ENCODE assay signal across 8 cellular contexts in genomic region chr10:72316748-72317435, GRCh38. TPM values are rescaled to one million over a fixed set of nuclear protein-coding genes. Genes with fewer than 3 reads are reported as not detected.
A peak's percentile ranks its signal among the peaks of the same experiment; 100 is the strongest.
DNase-seq lines count a peak whose midpoint lies in the region; ATAC-seq and TF ChIP-seq lines count a peak whose summit lies in the region.

No MANE protein-coding gene starts in this region.

- H3K79me2 ChIP-seq in hepatocyte = no peaks in the 10 kb centered on the region

- H3K9me3 ChIP-seq in hepatocyte (ENCODE audit: low read depth) (no peaks in the 10 kb centered on the region), tibial nerve (no peaks in the 10 kb centered on the region)

- WGBS in hepatocyte (ENCODE audit: low lambda C conversion rate, missing lambda C conversion rate) = 87% methylated on average over 12 of the region's 12 CpGs
- WGBS in tibial nerve, 2 donors = 65 to 70% methylated on average over 11 to 12 of the region's 12 CpGs

- no peak overlapping the region for H2AFZ ChIP-seq in hepatocyte

- no peaks in the 10 kb centered on the region for H4K20me1 ChIP-seq in hepatocyte (ENCODE audit: insufficient read depth, poor library complexity, severe bottlenecking)

- DNase-seq in activated gamma-delta T cell treated with Interleukin-2 at 50 U/mL for 16 hours = peak; percentile 66
- no peak for DNase-seq in activated gamma-delta T cell (lab: John Stamatoyannopoulos, UW)
- DNase-seq in activated CD4-positive, alpha-beta T cell treated with anti-CD3 and anti-CD28 coated beads, Interleukin-2, amount 50 U/mL, for 48 hours = peak; percentile 60 to 66
- peak; percentile 44 for DNase-seq in hepatocyte (ENCODE audit: low spot score)
- DNase-seq in tibial nerve (ENCODE audit: low spot score in 2 of 2) = no peak
- DNase-seq in NCI-H1105 (lab: John Stamatoyannopoulos, UW) = no peak

- H3K27me3 ChIP-seq in hepatocyte (no peaks in the 10 kb centered on the region), tibial nerve (no peaks in the 10 kb centered on the region)

- no peak overlapping the region for H3K4me3 ChIP-seq in hepatocyte
- no peak overlapping the region for H3K4me3 ChIP-seq in tibial nerve

- no peaks in the 10 kb centered on the region for H3K9me2 ChIP-seq in hepatocyte (replicated peaks; ENCODE audit: insufficient read depth)

- no peak for TF ChIP-seq POLR2A in tibial nerve (IDR thresholded peaks at IDR 0.05)

- H3K4me2 ChIP-seq in hepatocyte = no peak overlapping the region

- H3K4me1 ChIP-seq in hepatocyte (ENCODE audit: insufficient read depth) (peaks cover 47% of the 10 kb centered on the region), tibial nerve (peaks cover 0 to 73% (median 49%) of the 10 kb centered on the region in 4 donors)

- ATAC-seq in HG02840 (IDR thresholded peaks at IDR 0.05; ENCODE audit: low FRiP score, unreplicated experiment) (no peak), GM21423 (IDR thresholded peaks at IDR 0.05; ENCODE audit: unreplicated experiment) (no peak)

- H3K27ac ChIP-seq in hepatocyte (peak overlapping the region; percentile 82), tibial nerve (peak overlapping the region in 3 of 4 donors; percentile 67 to 86 (median 73))

- TF ChIP-seq EP300 in tibial nerve (IDR thresholded peaks at IDR 0.05) = no peak

- no peak for TF ChIP-seq CTCF in hepatocyte (IDR thresholded peaks at IDR 0.05; ENCODE audit: poor library complexity)
- TF ChIP-seq CTCF in tibial nerve (IDR thresholded peaks at IDR 0.05) = no peak

- H3K36me3 ChIP-seq in hepatocyte (replicated peaks; ENCODE audit: insufficient read depth, low read depth) (no peaks in the 10 kb centered on the region), tibial nerve (no peaks in the 10 kb centered on the region)

RNA-seq across cellular contexts. Expression of gene DNAJB12, which starts 37.8 kb away (rescaled TPM):
- total RNA-seq in hepatocyte (31.0 and 33.5 TPM in 2 replicates), tibial nerve (100 to 1,000 TPM in 2 of 4 donors, 10 to 100 TPM in 2; 81.3 to 115 (median 98.9) TPM)
- 40.3 and 41.5 TPM in 2 replicates for polyA plus RNA-seq in hepatocyte

RNA-seq across cellular contexts. Expression of gene DDIT4, which starts 43.2 kb away (rescaled TPM):
- total RNA-seq in hepatocyte (162 and 165 TPM in 2 replicates), tibial nerve (1,000 to 10,000 TPM; 1,317 to 2,202 (median 1,604) TPM)
- polyA plus RNA-seq in hepatocyte = 189 and 235 TPM in 2 replicates

Comparison
In these comparisons a context has a peak if more than half of its experiments do, and no peak if none do; other contexts are left out.
1. DNase-seq: peak in activated gamma-delta T cell treated with Interleukin-2 at 50 U/mL for 16 hours (single experiment), activated CD4-positive, alpha-beta T cell treated with anti-CD3 and anti-CD28 coated beads, Interleukin-2, amount 50 U/mL, for 48 hours (2 of 2) and hepatocyte (single experiment); none in activated gamma-delta T cell (single experiment), tibial nerve (0 of 2) and NCI-H1105 (single experiment).